In genomic region chr3:77309460-77309859, GRCh38 we compare ENCODE assay signal across 5 cellular contexts.
"Had no signal": no experiment of that assay in that cellular context is flagged by ENCODE, and none has a peak within 500 bp of the region (broad histone marks: within the 10 kb centered on the region; RNA-seq: fewer than 3 reads in every experiment).

No MANE protein-coding gene starts in this region.

- DNase-seq: KBM-7, KG1 had no signal

- ATAC-seq: HepG2, K562 had no signal

- H3K4me3 ChIP-seq: K562 had no signal

- H3K27ac ChIP-seq: HL-60 had no signal
